ENCODE assay signal across 18 cellular contexts in genomic region chr6:54910326-54910952, GRCh38.
DNase-seq lines count a peak whose midpoint lies in the region; ATAC-seq, FAIRE-seq and TF ChIP-seq lines count a peak whose summit lies in the region.
"Had no signal": no experiment of that assay in that cellular context is flagged by ENCODE, and none has a peak within 500 bp of the region (broad histone marks: within the 10 kb centered on the region; RNA-seq: fewer than 3 reads in every experiment).

No MANE protein-coding gene starts in this region.

- H3K4me1 ChIP-seq in Peyer's patch (no peaks in the 10 kb centered on the region), small intestine (ENCODE audit: control insufficient read depth in 2 of 2, insufficient read depth in 1 of 2, low read depth in 1 of 2, low read length in 1 of 2) (peaks cover 0 to 3% of the 10 kb centered on the region in 2 donors), MM.1S (ENCODE audit: low read length) (0 out of 2 replicates have a peak, but pooled peaks cover 5% of the 10 kb centered on the region)
- H3K4me1 ChIP-seq: left lung had no signal

- no peak for FAIRE-seq in small intestine (lab: Jason Lieb, UNC)
- FAIRE-seq: K562 had no signal

- DNase-seq in DMS 273 (lab: John Stamatoyannopoulos, UW; ENCODE audit: unreplicated experiment) (peak; percentile 10), DMS 273 treated with DMSO at 0.1 percent for 48 hours (lab: John Stamatoyannopoulos, UW) (no peak), Peyer's patch (peak in 2 of 3 donors; percentile 44 to 51), globus pallidus (ENCODE audit: low spot score) (peak; percentile 1), small intestine (peak; percentile 76), midbrain (lab: John Stamatoyannopoulos, UW) (no peak), MM.1S (no peak)
- DNase-seq: activated naive CD4-positive, alpha-beta T cell treated with anti-CD3 and anti-CD28 coated beads, Interleukin-2, amount 10 ng/mL, durations not matched to agents 7 days and 5 days; left lung; NCI-H1092; NCI-H2227 treated with DMSO at 0.1 percent for 48 hours; SIG-M5; T-helper 9 cell had no signal

- no peak for ATAC-seq in GM19395 (IDR thresholded peaks at IDR 0.05; ENCODE audit: unreplicated experiment)
- ATAC-seq: K562; left lung; stimulated activated effector memory CD8-positive, alpha-beta T cell treated with anti-CD3 and anti-CD28 coated beads, Interleukin-12 subunit alpha, Interleukin-12 subunit beta, amount 100 ng/mL, for 72 hours had no signal

- H3F3A ChIP-seq in MM.1S (ENCODE audit: insufficient read depth, low read length), result no peaks in the 10 kb centered on the region

- H3K9me3 ChIP-seq in Peyer's patch (no peaks in the 10 kb centered on the region), small intestine (ENCODE audit: control insufficient read depth, low read depth) (no peaks in the 10 kb centered on the region), MM.1S (replicated peaks; ENCODE audit: insufficient read depth, low read length) (no peaks in the 10 kb centered on the region)
- H3K9me3 ChIP-seq: left lung, tibial nerve had no signal

- no peaks in the 10 kb centered on the region for H3K9me2 ChIP-seq in MM.1S (replicated peaks; ENCODE audit: insufficient read depth, low read length)

- H3K27ac ChIP-seq in Peyer's patch, result peak overlapping the region in 1 of 4 donors; percentile 7
- no peak overlapping the region for H3K27ac ChIP-seq in small intestine (ENCODE audit: low read depth in 1 of 2, low read length in 1 of 2)
- no peak overlapping the region for H3K27ac ChIP-seq in MM.1S (ENCODE audit: low read length)
- H3K27ac ChIP-seq: 22Rv1, left lung, tibial nerve had no signal

- no peak overlapping the region for H3K9ac ChIP-seq in MM.1S (ENCODE audit: low read length)

- H3K27me3 ChIP-seq in Peyer's patch, result no peaks in the 10 kb centered on the region
- no peaks in the 10 kb centered on the region for H3K27me3 ChIP-seq in small intestine (ENCODE audit: control insufficient read depth in 2 of 2, insufficient read depth in 2 of 2, low read length in 2 of 2)
- H3K27me3 ChIP-seq in MM.1S (replicated peaks; ENCODE audit: insufficient read depth, low read length), result no peaks in the 10 kb centered on the region
- H3K27me3 ChIP-seq: left lung, tibial nerve had no signal

- H2AFZ ChIP-seq in MM.1S (ENCODE audit: low read length), result no peak overlapping the region

- 41 to 64% (median 56%) methylated on average over 10 of the region's 10 CpGs for whole genome bisulfite sequencing in small intestine, 3 donors

- H3K4me3 ChIP-seq in Peyer's patch (no peak overlapping the region), small intestine (ENCODE audit: low read depth in 1 of 2, low read length in 2 of 2) (no peak overlapping the region), MM.1S (ENCODE audit: low read length) (no peak overlapping the region)
- H3K4me3 ChIP-seq: K562, left lung had no signal

- no peaks in the 10 kb centered on the region for H3K79me2 ChIP-seq in MM.1S (ENCODE audit: low read length)

- no peak for TF ChIP-seq POLR2A in Peyer's patch (IDR thresholded peaks at IDR 0.05)

- H4K20me1 ChIP-seq in MM.1S (ENCODE audit: insufficient read depth, low read length), result no peaks in the 10 kb centered on the region

- no peak for TF ChIP-seq CTCF in Peyer's patch (IDR thresholded peaks at IDR 0.05)
- TF ChIP-seq CTCF in MM.1S (IDR thresholded peaks at IDR 0.05; ENCODE audit: low read length), result no peak

- H3K4me2 ChIP-seq in MM.1S (ENCODE audit: low read depth, low read length), result no peak overlapping the region

- H3K36me3 ChIP-seq in Peyer's patch, result no peaks in the 10 kb centered on the region
- H3K36me3 ChIP-seq in small intestine (ENCODE audit: control insufficient read depth in 2 of 2, insufficient read depth in 2 of 2, low read length in 2 of 2), result no peaks in the 10 kb centered on the region
- H3K36me3 ChIP-seq in MM.1S (replicated peaks; ENCODE audit: insufficient read depth, low read length), result no peaks in the 10 kb centered on the region
- H3K36me3 ChIP-seq: left lung, tibial nerve had no signal

Comparison
In these comparisons a context has a peak if more than half of its experiments do, and no peak if none do; other contexts are left out.
1. DNase-seq: peak in DMS 273 (single experiment), Peyer's patch (2 of 3), globus pallidus (single experiment) and small intestine (single experiment); none in DMS 273 treated with DMSO at 0.1 percent for 48 hours (single experiment), midbrain (single experiment) and MM.1S (single experiment).